8 cellular contexts compared by ENCODE assay signal in genomic region chr3:155743616-155744015, GRCh38. TPM values are rescaled to one million over a fixed set of nuclear protein-coding genes. Genes with fewer than 3 reads are reported as not detected.
DNase-seq lines count a peak whose midpoint lies in the region; ATAC-seq and TF ChIP-seq lines count a peak whose summit lies in the region.

No MANE protein-coding gene starts in this region.

- no peaks in the 10 kb centered on the region for H3K27me3 Mint-ChIP-seq in Caco-2 (ENCODE audit: insufficient read depth, unreplicated experiment)
- H3K27me3 Mint-ChIP-seq in effector memory CD8-positive, alpha-beta T cell = peaks cover 67 to 81% of the 10 kb centered on the region in 2 donors

- H3K36me3 Mint-ChIP-seq in Caco-2 (ENCODE audit: insufficient read depth, unreplicated experiment) = peaks cover 5% of the 10 kb centered on the region
- no peaks in the 10 kb centered on the region for H3K36me3 Mint-ChIP-seq in effector memory CD8-positive, alpha-beta T cell (ENCODE audit: insufficient read depth)

- peak overlapping the region; percentile 93 for H3K27ac Mint-ChIP-seq in Caco-2 (ENCODE audit: unreplicated experiment)
- H3K27ac Mint-ChIP-seq in effector memory CD8-positive, alpha-beta T cell = peak overlapping the region in 1 of 2 donors; percentile 47

- peak overlapping the region; percentile 99 for H3K4me3 Mint-ChIP-seq in Caco-2 (ENCODE audit: unreplicated experiment)
- peak overlapping the region; percentile 85 to 92 for H3K4me3 Mint-ChIP-seq in effector memory CD8-positive, alpha-beta T cell

- CTCF ChIA-PET in Caco-2 (lab: Charles Lee) = interaction anchor here (0.7 to 1.2 kb wide), 2 partner anchors 62 to 472 kb away, joined by 3 to 5 read pairs; partner anchors contain the start of gene C3orf33

- intact Hi-C loops in Caco-2 (cut with micrococcal nuclease; ENCODE audit: unreplicated experiment) = loop anchor here (1.0 to 2.0 kb wide), 2 partner anchors 29 to 111 kb away; partner anchors contain the start of gene SLC33A1

- peaks cover 31% of the 10 kb centered on the region for H3K4me1 ChIP-seq in Caco-2
- peaks cover 15% of the 10 kb centered on the region in 2 experiments for H3K4me1 ChIP-seq in neutrophil (ENCODE audit: control insufficient read depth in 1 of 2, insufficient read depth in 1 of 2, low read depth in 1 of 2, low read length in 1 of 2)

- no peaks in the 10 kb centered on the region for H3K36me3 ChIP-seq in Caco-2 (ENCODE audit: control insufficient read depth, insufficient read depth, low read length)
- no peaks in the 10 kb centered on the region for H3K36me3 ChIP-seq in neutrophil

- H3K4me1 Mint-ChIP-seq in Caco-2 (ENCODE audit: low read depth, unreplicated experiment) = peaks cover 40% of the 10 kb centered on the region
- peaks cover 15 to 16% of the 10 kb centered on the region in 2 donors for H3K4me1 Mint-ChIP-seq in effector memory CD8-positive, alpha-beta T cell (ENCODE audit: low read depth in 2 of 2)

- no peak for TF ChIP-seq CTCF in Caco-2 (IDR thresholded peaks at IDR 0.05; ENCODE audit: insufficient read depth in 1 of 2, low read depth in 1 of 2, low read length in 1 of 2, severe bottlenecking in 1 of 2, unreplicated experiment in 1 of 2)
- no peak for TF ChIP-seq CTCF in NB4 (IDR thresholded peaks at IDR 0.05; ENCODE audit: low read depth, low read length)
- no peak for TF ChIP-seq CTCF in neutrophil (IDR thresholded peaks at IDR 0.05)

- TF ChIP-seq POLR2A in NB4 (IDR thresholded peaks at IDR 0.05; ENCODE audit: extremely low read depth, insufficient read length) = no peak

- BruUV-seq in Caco-2 (replicated peaks; lab: Mats Ljungman, UMichigan) = no TSS peak

- H3K9me3 ChIP-seq in Caco-2 = no peaks in the 10 kb centered on the region
- no peaks in the 10 kb centered on the region for H3K9me3 ChIP-seq in neutrophil

- no peak for DNase-seq in Caco-2
- no peak for DNase-seq in NB4 (ENCODE audit: low read depth)
- no peak for DNase-seq in effector memory CD8-positive, alpha-beta T cell
- DNase-seq in amniotic stem cell (lab: John Stamatoyannopoulos, UW) = no peak

- H3K27me3 ChIP-seq in Caco-2 (replicated peaks; ENCODE audit: control insufficient read depth, insufficient read depth, low read length) = no peaks in the 10 kb centered on the region
- peaks cover 78% of the 10 kb centered on the region for H3K27me3 ChIP-seq in neutrophil

- H3K4me3 ChIP-seq in Caco-2 (ENCODE audit: low read depth, low read length) (peak overlapping the region; percentile 94), NB4 (ENCODE audit: low read depth, low read length) (peak overlapping the region; percentile 67), neutrophil (ENCODE audit: low read depth in 1 of 2, low read length in 1 of 2) (peak overlapping the region; percentile 42 to 58)

- no peak for ATAC-seq in effector memory CD8-positive, alpha-beta T cell (replicated peaks)
- ATAC-seq in HG02884 (IDR thresholded peaks at IDR 0.05; ENCODE audit: unreplicated experiment) (no peak), GM21528 (IDR thresholded peaks at IDR 0.05; ENCODE audit: low FRiP score, unreplicated experiment) (no peak), HG03354 (IDR thresholded peaks at IDR 0.05; ENCODE audit: poor library complexity, severe bottlenecking, unreplicated experiment) (no peak)

- POLR2A ChIA-PET in Caco-2 (lab: Charles Lee) = interaction anchor here (0.6 kb wide), 1 partner anchor 128 kb away, joined by 4 read pairs; no protein-coding TSS in a partner anchor

- no peaks in the 10 kb centered on the region for H3K9me3 Mint-ChIP-seq in Caco-2 (ENCODE audit: unreplicated experiment)
- no peaks in the 10 kb centered on the region for H3K9me3 Mint-ChIP-seq in effector memory CD8-positive, alpha-beta T cell

- no peak overlapping the region for H3K27ac ChIP-seq in neutrophil

RNA-seq across cellular contexts. Expression of gene PLCH1, which starts 1.3 kb away (rescaled TPM):
- total RNA-seq in Caco-2 (2022) = 2.8 and 3.1 TPM in 2 replicates
